Comparison of ENCODE assay signal across 7 cellular contexts in the genomic region with DNA sequence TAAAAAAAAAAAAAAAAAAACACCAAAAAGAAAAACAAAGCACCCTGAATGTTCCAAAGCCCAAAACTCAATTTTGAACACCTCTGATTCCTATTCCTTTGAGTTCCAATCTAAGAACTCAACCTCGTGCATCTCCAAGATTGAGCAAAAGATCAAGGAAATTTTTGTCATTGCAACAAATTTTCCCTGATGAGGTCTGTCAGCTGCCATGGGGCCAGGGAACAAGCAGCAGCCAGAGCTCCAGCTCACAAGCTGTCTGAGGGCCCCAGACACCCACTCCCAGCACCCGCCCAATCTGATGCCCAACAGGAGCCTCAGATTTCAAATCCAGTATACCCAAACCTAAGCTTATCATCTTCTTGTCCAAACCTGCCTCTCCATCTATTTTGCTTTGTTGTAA.
"Had no signal": no experiment of that assay in that cellular context is flagged by ENCODE, and none has a peak within 500 bp of the region (broad histone marks: within the 10 kb centered on the region; RNA-seq: fewer than 3 reads in every experiment).

No MANE protein-coding gene starts in this region.

- H3K27ac Mint-ChIP-seq: IgD-negative memory B cell had no signal

- H3K4me3 Mint-ChIP-seq: IgD-negative memory B cell had no signal

- H3K9ac ChIP-seq: KMS-11 had no signal

- H3K4me1 Mint-ChIP-seq: IgD-negative memory B cell had no signal

- H3K4me3 ChIP-seq: K562 had no signal

- DNase-seq: KBM-7, KG1 had no signal

- H3K27ac ChIP-seq: HL-60, KMS-11 had no signal

- H3K4me2 ChIP-seq: KMS-11 had no signal

- ATAC-seq: HepG2, K562 had no signal
